Comparison of ENCODE assay signal across 23 cellular contexts in genomic region chr1:177847843-177848242, GRCh38.
DNase-seq lines count a peak whose midpoint lies in the region; ATAC-seq, FAIRE-seq and TF ChIP-seq lines count a peak whose summit lies in the region.
"Had no signal": no experiment of that assay in that cellular context is flagged by ENCODE, and none has a peak within 500 bp of the region (broad histone marks: within the 10 kb centered on the region; RNA-seq: fewer than 3 reads in every experiment).

No MANE protein-coding gene starts in this region.

- H3K9me3 Mint-ChIP-seq in astrocyte (ENCODE audit: unreplicated experiment) = peaks cover 5% of the 10 kb centered on the region
- H3K9me3 Mint-ChIP-seq: dendritic cell treated with granulocyte-macrophage colony-stimulating factor and Interleukin-4, amounts not matched to agents 40 ng/mL and 50 ng/mL, for 4 days; neural progenitor cell had no signal

- peaks cover 22% of the 10 kb centered on the region for H3K4me1 Mint-ChIP-seq in astrocyte (ENCODE audit: low read depth, unreplicated experiment)

- no peak for TF ChIP-seq CTCF in astrocyte (IDR thresholded peaks at IDR 0.05; ENCODE audit: insufficient read depth, low read depth, low read length)
- TF ChIP-seq CTCF in fibroblast of the aortic adventitia (IDR thresholded peaks at IDR 0.05; ENCODE audit: insufficient read depth, low read length) = no peak

- H3K4me3 ChIP-seq in astrocyte (ENCODE audit: insufficient read depth, low read depth, low read length) = no peak overlapping the region
- no peak overlapping the region for H3K4me3 ChIP-seq in fibroblast of the aortic adventitia (ENCODE audit: low read depth, low read length)
- H3K4me3 ChIP-seq: HAP-1, neural progenitor cell, SJCRH30, upper lobe of right lung had no signal

- FAIRE-seq in astrocyte (lab: Jason Lieb, UNC) = no peak

- H3K4me3 Mint-ChIP-seq in astrocyte (ENCODE audit: unreplicated experiment) = no peak overlapping the region
- H3K4me3 Mint-ChIP-seq: CD8-positive, alpha-beta T cell; dendritic cell treated with granulocyte-macrophage colony-stimulating factor and Interleukin-4, amounts not matched to agents 40 ng/mL and 50 ng/mL, for 4 days; neural progenitor cell had no signal

- peak overlapping the region; percentile 31 for H3K9ac ChIP-seq in astrocyte (ENCODE audit: low read length)
- H3K9ac ChIP-seq: neural progenitor cell had no signal

- H3K27ac Mint-ChIP-seq in astrocyte (ENCODE audit: unreplicated experiment) = peak overlapping the region; percentile 37
- H3K27ac Mint-ChIP-seq: CD8-positive, alpha-beta T cell; dendritic cell treated with granulocyte-macrophage colony-stimulating factor and Interleukin-4, amounts not matched to agents 40 ng/mL and 50 ng/mL, for 4 days; neural progenitor cell had no signal

- H3K9me3 ChIP-seq in astrocyte (ENCODE audit: insufficient read depth, low read depth, low read length) = no peaks in the 10 kb centered on the region
- H3K9me3 ChIP-seq: HAP-1, SJCRH30, upper lobe of right lung had no signal

- H3K27me3 Mint-ChIP-seq in astrocyte (ENCODE audit: low read depth, unreplicated experiment) = no peaks in the 10 kb centered on the region
- H3K27me3 Mint-ChIP-seq: dendritic cell treated with granulocyte-macrophage colony-stimulating factor and Interleukin-4, amounts not matched to agents 40 ng/mL and 50 ng/mL, for 4 days had no signal

- no peaks in the 10 kb centered on the region for H3K36me3 ChIP-seq in astrocyte (ENCODE audit: insufficient read depth, low read length)
- H3K36me3 ChIP-seq: HAP-1, neural progenitor cell, SJCRH30, upper lobe of right lung had no signal

- peaks cover 19% of the 10 kb centered on the region for H3K4me1 ChIP-seq in astrocyte (ENCODE audit: insufficient read depth, low read length)
- H3K4me1 ChIP-seq: HAP-1, neural progenitor cell, SJCRH30, upper lobe of right lung had no signal

- no peaks in the 10 kb centered on the region for H3K36me3 Mint-ChIP-seq in astrocyte (ENCODE audit: low read depth, unreplicated experiment)
- H3K36me3 Mint-ChIP-seq: CD8-positive, alpha-beta T cell; neural progenitor cell had no signal

- ATAC-seq in sciatic nerve = no peak
- ATAC-seq: CD8-positive, alpha-beta T cell; left cardiac atrium; stimulated activated naive CD8-positive, alpha-beta T cell treated with anti-CD3 and anti-CD28 coated beads, Interleukin-15, Interleukin-2, amounts not matched to agents 100 U/mL and 50 U/mL, for 24 hours; upper lobe of right lung had no signal

- H3K27me3 ChIP-seq in astrocyte (ENCODE audit: insufficient read depth, low read length) = no peaks in the 10 kb centered on the region
- H3K27me3 ChIP-seq: neural progenitor cell, SJCRH30, upper lobe of right lung had no signal

- H2AFZ ChIP-seq in astrocyte (ENCODE audit: low read depth, low read length) = peak overlapping the region; percentile 6
- H2AFZ ChIP-seq: neural progenitor cell had no signal

- DNase-seq in HS-5 (ENCODE audit: low read depth) (peak; percentile 30), astrocyte (ENCODE audit: low read depth) (peak; percentile 95), fibroblast of the aortic adventitia (ENCODE audit: low read depth) (peak; percentile 65), stromal cell of bone marrow (ENCODE audit: low read depth) (peak; percentile 15), NCI-H1092 (lab: John Stamatoyannopoulos, UW) (no peak), SKM-1 treated with dmso at 0.1 percent for 144 hours (lab: John Stamatoyannopoulos, UW; ENCODE audit: unreplicated experiment) (no peak), sciatic nerve (ENCODE audit: low spot score) (no peak)
- DNase-seq in activated naive CD4-positive, alpha-beta T cell treated with Interleukin-2 at 50 U/mL for 16 hours = no peak
- DNase-seq: activated gamma-delta T cell; aorta; CD8-positive, alpha-beta T cell; hypothalamus; left cardiac atrium; midbrain; NCI-H2029; NCI-H524 treated with DMSO at 0.1 percent for 48 hours; SJCRH30; stimulated activated naive CD8-positive, alpha-beta T cell treated with anti-CD3 and anti-CD28 coated beads, Interleukin-15, Interleukin-2, amounts not matched to agents 100 U/mL and 50 U/mL, for 24 hours; T-helper 9 cell; upper lobe of right lung had no signal

- peak overlapping the region; percentile 60 for H3K27ac ChIP-seq in astrocyte (ENCODE audit: low read depth, low read length)
- H3K27ac ChIP-seq: neural progenitor cell, SJCRH30, upper lobe of right lung had no signal

- intact Hi-C loops in sciatic nerve (cut with DNase I) = no loop called here

- H4K20me1 ChIP-seq in astrocyte (ENCODE audit: insufficient read depth, low read length) = no peaks in the 10 kb centered on the region

- H3K4me2 ChIP-seq in astrocyte (ENCODE audit: low read length) = peak overlapping the region; percentile 55
- H3K4me2 ChIP-seq: neural progenitor cell had no signal

- no peaks in the 10 kb centered on the region for H3K79me2 ChIP-seq in astrocyte (ENCODE audit: insufficient read depth, low read length)

Comparison
In these comparisons a context has a peak if more than half of its experiments do, and no peak if none do; other contexts are left out.
1. DNase-seq: peak in HS-5 (single experiment), astrocyte (single experiment), fibroblast of the aortic adventitia (single experiment) and stromal cell of bone marrow (single experiment); none in NCI-H1092 (single experiment), SKM-1 treated with dmso at 0.1 percent for 144 hours (single experiment), sciatic nerve (single experiment) and activated naive CD4-positive, alpha-beta T cell treated with Interleukin-2 at 50 U/mL for 16 hours (single experiment).